Comparison of ENCODE assay signal across 8 cellular contexts in the genomic region with DNA sequence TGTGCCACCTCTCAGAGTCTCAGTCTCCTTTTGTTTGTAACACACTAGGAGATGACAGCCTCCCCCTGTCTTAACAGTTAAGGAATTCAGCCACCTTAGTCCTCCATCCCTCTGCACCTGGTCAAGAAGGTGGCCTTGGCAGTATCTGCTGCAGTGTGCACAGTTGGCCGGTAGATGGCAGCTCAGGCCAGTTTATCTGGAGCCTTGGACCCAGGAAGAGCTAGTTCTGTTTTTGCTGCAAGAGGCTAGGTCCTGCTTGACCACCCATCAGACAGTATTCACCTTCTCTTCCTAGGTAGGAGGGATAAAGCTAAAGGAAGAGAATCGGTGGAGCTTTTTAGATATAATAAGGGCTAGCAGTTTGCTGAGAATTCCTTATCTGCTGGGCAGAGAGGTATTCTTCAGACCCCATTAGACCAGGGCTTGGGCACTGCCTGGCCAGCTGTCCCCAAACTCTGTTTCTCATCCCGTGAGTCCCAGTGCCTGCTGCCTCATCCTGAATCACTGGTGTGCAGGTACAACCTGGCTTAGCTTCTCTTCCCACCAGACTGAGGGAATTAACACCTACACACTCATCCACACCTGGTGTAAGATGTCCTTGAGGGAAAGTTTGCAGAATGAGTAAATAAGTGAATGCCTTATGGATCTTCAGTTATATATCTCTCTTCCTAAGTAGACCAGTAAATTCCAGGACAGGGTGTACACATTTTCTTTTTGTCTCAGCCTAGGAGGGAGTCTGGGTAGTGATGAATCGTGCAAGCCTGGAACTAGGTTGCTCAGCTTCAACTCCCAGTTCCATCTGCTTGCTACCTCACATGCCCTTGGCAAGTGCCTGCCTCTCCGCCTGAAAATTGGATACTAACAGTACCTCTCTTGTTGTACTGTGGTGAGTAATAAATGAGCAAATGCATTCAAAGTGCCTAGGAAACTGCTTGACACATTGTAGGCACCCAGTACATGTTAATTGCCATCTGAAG.
DNase-seq lines count a peak whose midpoint lies in the region; ATAC-seq lines count a peak whose summit lies in the region.

No MANE protein-coding gene starts in this region.

- peak; percentile 65 to 89 (median 79) for DNase-seq in NCI-H1417 (lab: John Stamatoyannopoulos, UW)
- DNase-seq in NCI-H1417 treated with DMSO at 0.1 percent for 48 hours (lab: John Stamatoyannopoulos, UW) = no peak
- peak; percentile 72 to 73 for DNase-seq in NCI-H2081 (lab: John Stamatoyannopoulos, UW)
- peak; percentile 72 for DNase-seq in UCSD-AML1 (lab: John Stamatoyannopoulos, UW; ENCODE audit: unreplicated experiment)
- DNase-seq in brain pericyte (ENCODE audit: low read depth, low spot score) = peak; percentile 57
- DNase-seq in iris pigment epithelial cell (ENCODE audit: low read depth) = peak; percentile 56
- peak; percentile 25 to 39 (median 33) for DNase-seq in stimulated activated CD4-positive, alpha-beta T cell treated with anti-CD3 and anti-CD28 coated beads, Interleukin-1b, Interleukin-23, amount 100 ng/mL, for 24 hours (ENCODE audit: low read depth in 4 of 4, low spot score in 1 of 4)

- ATAC-seq in HG02852 (IDR thresholded peaks at IDR 0.05; ENCODE audit: unreplicated experiment) = peak; percentile 84
